ENCODE assay signal across 2 cellular contexts in genomic region chr7:75596727-75597614, GRCh38.
TF ChIP-seq lines count a peak whose summit lies in the region.

No MANE protein-coding gene starts in this region.

TF ChIP-seq in K562, 482 proteins besides CTCF, POLR2A, EP300 and RAD21 (continued from another document and continues in another):
- 0 out of 2 replicates have a peak, but pooled peaks have one; percentile 32 for TF ChIP-seq MTA1 (IDR thresholded peaks at IDR 0.05; ENCODE audit: borderline replicate concordance)
- TF ChIP-seq, protein P1, sequence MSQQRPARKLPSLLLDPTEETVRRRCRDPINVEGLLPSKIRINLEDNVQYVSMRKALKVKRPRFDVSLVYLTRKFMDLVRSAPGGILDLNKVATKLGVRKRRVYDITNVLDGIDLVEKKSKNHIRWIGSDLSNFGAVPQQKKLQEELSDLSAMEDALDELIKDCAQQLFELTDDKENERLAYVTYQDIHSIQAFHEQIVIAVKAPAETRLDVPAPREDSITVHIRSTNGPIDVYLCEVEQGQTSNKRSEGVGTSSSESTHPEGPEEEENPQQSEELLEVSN (IDR thresholded peaks at IDR 0.05; ENCODE audit: borderline replicate concordance in 1 of 2, extremely low read depth in 1 of 2, insufficient read depth in 1 of 2, insufficient read length in 1 of 2, low read depth in 1 of 2, low read length in 1 of 2, poor library complexity in 1 of 2, severe bottlenecking in 1 of 2): no peak
- peak; percentile 64; the same call in 1 of the 2 replicates for TF ChIP-seq RAD51 (IDR thresholded peaks at IDR 0.05; ENCODE audit: borderline replicate concordance, low read depth)
- no peak for TF ChIP-seq ZNF449 (CRISPR knock-in tag; IDR thresholded peaks at IDR 0.05)
- no peak for TF ChIP-seq KLF16 (IDR thresholded peaks at IDR 0.05)
- no peak for TF ChIP-seq GABPA (tag; conservative IDR thresholded peaks at IDR 0.05; ENCODE audit: low read depth)
- TF ChIP-seq, protein P2, sequence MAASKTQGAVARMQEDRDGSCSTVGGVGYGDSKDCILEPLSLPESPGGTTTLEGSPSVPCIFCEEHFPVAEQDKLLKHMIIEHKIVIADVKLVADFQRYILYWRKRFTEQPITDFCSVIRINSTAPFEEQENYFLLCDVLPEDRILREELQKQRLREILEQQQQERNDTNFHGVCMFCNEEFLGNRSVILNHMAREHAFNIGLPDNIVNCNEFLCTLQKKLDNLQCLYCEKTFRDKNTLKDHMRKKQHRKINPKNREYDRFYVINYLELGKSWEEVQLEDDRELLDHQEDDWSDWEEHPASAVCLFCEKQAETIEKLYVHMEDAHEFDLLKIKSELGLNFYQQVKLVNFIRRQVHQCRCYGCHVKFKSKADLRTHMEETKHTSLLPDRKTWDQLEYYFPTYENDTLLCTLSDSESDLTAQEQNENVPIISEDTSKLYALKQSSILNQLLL (CRISPR knock-in tag; IDR thresholded peaks at IDR 0.05; ENCODE audit: borderline replicate concordance): no peak
- TF ChIP-seq RCOR1 (IDR thresholded peaks at IDR 0.05; ENCODE audit: borderline replicate concordance in 1 of 2, low read depth in 2 of 2, low read length in 2 of 2): peak in 1 of 2 experiments; percentile 19; a peak in 1 of 4 replicates
- TF ChIP-seq HDAC2 (IDR thresholded peaks at IDR 0.05): no peak
- peak; percentile 68 for TF ChIP-seq ARID1B (IDR thresholded peaks at IDR 0.05)
- 0 out of 2 replicates have a peak, but pooled peaks have one; percentile 61 for TF ChIP-seq ZNF589 (CRISPR knock-in tag; IDR thresholded peaks at IDR 0.05; ENCODE audit: low read depth)
- TF ChIP-seq FOSL1 (tag; conservative IDR thresholded peaks at IDR 0.05): peak; percentile 92
- TF ChIP-seq KLF6 (CRISPR knock-in tag; IDR thresholded peaks at IDR 0.05; ENCODE audit: borderline replicate concordance): peak; percentile 74; the same call in 1 of the 2 replicates
- no peak for TF ChIP-seq IRF2 (CRISPR knock-in tag; IDR thresholded peaks at IDR 0.05)
- TF ChIP-seq ZNF644 (tag; IDR thresholded peaks at IDR 0.05; ENCODE audit: low read depth): no peak
- TF ChIP-seq, protein P3, sequence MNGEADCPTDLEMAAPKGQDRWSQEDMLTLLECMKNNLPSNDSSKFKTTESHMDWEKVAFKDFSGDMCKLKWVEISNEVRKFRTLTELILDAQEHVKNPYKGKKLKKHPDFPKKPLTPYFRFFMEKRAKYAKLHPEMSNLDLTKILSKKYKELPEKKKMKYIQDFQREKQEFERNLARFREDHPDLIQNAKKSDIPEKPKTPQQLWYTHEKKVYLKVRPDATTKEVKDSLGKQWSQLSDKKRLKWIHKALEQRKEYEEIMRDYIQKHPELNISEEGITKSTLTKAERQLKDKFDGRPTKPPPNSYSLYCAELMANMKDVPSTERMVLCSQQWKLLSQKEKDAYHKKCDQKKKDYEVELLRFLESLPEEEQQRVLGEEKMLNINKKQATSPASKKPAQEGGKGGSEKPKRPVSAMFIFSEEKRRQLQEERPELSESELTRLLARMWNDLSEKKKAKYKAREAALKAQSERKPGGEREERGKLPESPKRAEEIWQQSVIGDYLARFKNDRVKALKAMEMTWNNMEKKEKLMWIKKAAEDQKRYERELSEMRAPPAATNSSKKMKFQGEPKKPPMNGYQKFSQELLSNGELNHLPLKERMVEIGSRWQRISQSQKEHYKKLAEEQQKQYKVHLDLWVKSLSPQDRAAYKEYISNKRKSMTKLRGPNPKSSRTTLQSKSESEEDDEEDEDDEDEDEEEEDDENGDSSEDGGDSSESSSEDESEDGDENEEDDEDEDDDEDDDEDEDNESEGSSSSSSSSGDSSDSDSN (IDR thresholded peaks at IDR 0.05; ENCODE audit: borderline replicate concordance in 1 of 2, low read depth in 2 of 2, low read length in 2 of 2): 0 out of 4 replicates have a peak, but pooled peaks of 1 of the 2 experiments have one; percentile 28
- TF ChIP-seq ZNF507 (tag; conservative IDR thresholded peaks at IDR 0.05): no peak
- TF ChIP-seq ZNF551 (CRISPR knock-in tag; IDR thresholded peaks at IDR 0.05): no peak
- no peak for TF ChIP-seq KDM5B (IDR thresholded peaks at IDR 0.05; ENCODE audit: insufficient replicate concordance, low read depth, low read length)
- TF ChIP-seq NR4A1 (CRISPR knock-in tag; IDR thresholded peaks at IDR 0.05): 0 out of 2 replicates have a peak, but pooled peaks have one; percentile 36
- TF ChIP-seq NR4A1 (tag; IDR thresholded peaks at IDR 0.05): no peak
- peak; percentile 22; the same call in 1 of the 2 replicates for TF ChIP-seq CBFA2T2 (conservative IDR thresholded peaks at IDR 0.05)
- TF ChIP-seq ZNF253 (CRISPR knock-in tag; conservative IDR thresholded peaks at IDR 0.05): no peak

TF ChIP-seq in HepG2, 621 proteins besides CTCF, POLR2A, EP300 and RAD21 (continued from another document):
- no peak for TF ChIP-seq SRY (CRISPR knock-in tag; IDR thresholded peaks at IDR 0.05)
- no peak for TF ChIP-seq MATR3 (CRISPR knock-in tag; IDR thresholded peaks at IDR 0.05)
- TF ChIP-seq ZNF335 (CRISPR knock-in tag; IDR thresholded peaks at IDR 0.05): no peak
- no peak for TF ChIP-seq MBD4 (IDR thresholded peaks at IDR 0.05; ENCODE audit: borderline replicate concordance, low read length)
- TF ChIP-seq ZHX1 (CRISPR knock-in tag; IDR thresholded peaks at IDR 0.05; ENCODE audit: low read depth): no peak
- no peak for TF ChIP-seq CHD2 (IDR thresholded peaks at IDR 0.05; ENCODE audit: low read depth, low read length)
- no peak for TF ChIP-seq THAP7 (CRISPR knock-in tag; IDR thresholded peaks at IDR 0.05)
- TF ChIP-seq ZNF777 (CRISPR knock-in tag; IDR thresholded peaks at IDR 0.05): no peak
- TF ChIP-seq MXI1 (IDR thresholded peaks at IDR 0.05; ENCODE audit: borderline replicate concordance, low read depth, low read length): no peak
TF ChIP-seq in HepG2: peak in this region for 0.
